Comparison of ENCODE assay signal across 8 cellular contexts in genomic region chr6:27893059-27893835, GRCh38. TPM values are rescaled to one million over a fixed set of nuclear protein-coding genes. Genes with fewer than 3 reads are reported as not detected.
A peak's percentile ranks its signal among the peaks of the same experiment; 100 is the strongest.
DNase-seq lines count a peak whose midpoint lies in the region; ATAC-seq and TF ChIP-seq lines count a peak whose summit lies in the region.

No MANE protein-coding gene starts in this region.

- peak overlapping the region; percentile 77 to 87 for H3K9ac ChIP-seq in colonic mucosa (ENCODE audit: low read depth in 2 of 2, low read length in 2 of 2)

- peak; percentile 39 for ATAC-seq in GM19043 (IDR thresholded peaks at IDR 0.05; ENCODE audit: low read depth, unreplicated experiment)
- ATAC-seq in HG03354 (IDR thresholded peaks at IDR 0.05; ENCODE audit: poor library complexity, severe bottlenecking, unreplicated experiment), result peak; percentile 54
- ATAC-seq in left lobe of liver, result peak; percentile 76

- H3K36me3 ChIP-seq in colonic mucosa, result no peaks in the 10 kb centered on the region

- no peaks in the 10 kb centered on the region for H3K4me1 ChIP-seq in colonic mucosa

- H3K9me3 ChIP-seq in colonic mucosa, result no peaks in the 10 kb centered on the region

- intact Hi-C loops in colonic mucosa (cut with DNase I), result loop anchor here (10.0 kb wide), 1 partner anchor 378 kb away; no protein-coding TSS in a partner anchor

- DNase-seq in AML-193 (lab: John Stamatoyannopoulos, UW) (peak; percentile 99 to 100), NCI-H446 treated with DMSO at 0.1 percent for 48 hours (lab: John Stamatoyannopoulos, UW) (peak; percentile 100), colonic mucosa (peak; percentile 95), left lobe of liver (ENCODE audit: low spot score) (peak; percentile 91)
- DNase-seq in activated CD4-positive, CD25-positive, alpha-beta regulatory T cell treated with anti-CD3 and anti-CD28 coated beads, Interleukin-2, amount 50 U/mL, for 72 hours, result peak; percentile 84
- DNase-seq in stimulated activated CD4-positive, alpha-beta T cell treated with anti-CD3 and anti-CD28 coated beads, Interleukin-2, amount 100 ng/mL, for 4 hours (ENCODE audit: low read depth), result peak; percentile 74

- no peak for TF ChIP-seq CTCF in colonic mucosa (IDR thresholded peaks at IDR 0.05)

- H3K4me3 ChIP-seq in colonic mucosa, result peak overlapping the region; percentile 59

- H3K27me3 ChIP-seq in colonic mucosa, result no peaks in the 10 kb centered on the region

- H3K27ac ChIP-seq in colonic mucosa, result peak overlapping the region; percentile 89

RNA-seq across cellular contexts. Expression of gene OR2B2, which starts 18.9 kb away (rescaled TPM):
- total RNA-seq in colonic mucosa (not detected), left lobe of liver (not detected)

Comparison
In these comparisons a context has a peak if more than half of its experiments do, and no peak if none do; other contexts are left out.
1. Peak in every context shown above with its lines: DNase-seq, ATAC-seq, H3K4me3 ChIP-seq and H3K27ac ChIP-seq.